Comparison of ENCODE assay signal across 12 cellular contexts in genomic region chr1:31924839-31925238, GRCh38. TPM values are rescaled to one million over a fixed set of nuclear protein-coding genes. Genes with fewer than 3 reads are reported as not detected.
A peak's percentile ranks its signal among the peaks of the same experiment; 100 is the strongest.
DNase-seq lines count a peak whose midpoint lies in the region; ATAC-seq and TF ChIP-seq lines count a peak whose summit lies in the region.
"Had no signal": no experiment of that assay in that cellular context is flagged by ENCODE, and none has a peak within 500 bp of the region (broad histone marks: within the 10 kb centered on the region; RNA-seq: fewer than 3 reads in every experiment).

No MANE protein-coding gene starts in this region.

- H3K27ac ChIP-seq in CD8-positive, alpha-beta T cell (ENCODE audit: low read depth, low read length): no peak overlapping the region
- H3K27ac ChIP-seq in HCT116 (ENCODE audit: low read depth, low read length): no peak overlapping the region
- peak overlapping the region; percentile 40 for H3K27ac ChIP-seq in naive thymus-derived CD4-positive, alpha-beta T cell (ENCODE audit: low read depth, low read length)

- peaks cover 41% of the 10 kb centered on the region for H4K20me1 ChIP-seq in HCT116 (ENCODE audit: insufficient read depth)

- H3K4me3 ChIP-seq in CD8-positive, alpha-beta T cell (ENCODE audit: low read depth, low read length): no peak overlapping the region
- no peak overlapping the region for H3K4me3 ChIP-seq in HCT116 (replicated peaks in 1 of 2; ENCODE audit: low read depth in 1 of 2, low read length in 2 of 2)
- no peak overlapping the region for H3K4me3 ChIP-seq in naive thymus-derived CD4-positive, alpha-beta T cell (ENCODE audit: low read length)
- no peak overlapping the region for H3K4me3 ChIP-seq in lower leg skin (ENCODE audit: low read depth, poor library complexity, severe bottlenecking)

- intact Hi-C loops in CD8-positive, alpha-beta T cell (cut with DNase I, micrococcal nuclease): loop anchor here in 1 of 2 experiments (5.0 kb wide), 1 partner anchor 37 kb away; no protein-coding TSS in a partner anchor
- intact Hi-C loops in HCT116 (cut with micrococcal nuclease) (loop anchor here (5.0 kb wide), 1 partner anchor 37 kb away; no protein-coding TSS in a partner anchor), lower leg skin (cut with DNase I; ENCODE audit: low total_unique reads) (no loop called here)
- intact Hi-C loops in naive thymus-derived CD4-positive, alpha-beta T cell (cut with micrococcal nuclease): loop anchor here (1.0 to 5.0 kb wide), 2 partner anchors 7 to 37 kb away; no protein-coding TSS in a partner anchor

- TF ChIP-seq CTCF in CD8-positive, alpha-beta T cell (IDR thresholded peaks at IDR 0.05): no peak
- TF ChIP-seq CTCF in HCT116 (IDR thresholded peaks at IDR 0.05 in 2 of 3, conservative IDR thresholded peaks at IDR 0.05 in 1 of 3; ENCODE audit: borderline replicate concordance in 1 of 3, insufficient read depth in 1 of 3, low read depth in 2 of 3, low read length in 2 of 3) (no peak), lower leg skin (IDR thresholded peaks at IDR 0.05) (no peak)

- H3K27ac Mint-ChIP-seq in CD8-positive, alpha-beta T cell: peak overlapping the region; percentile 86
- H3K27ac Mint-ChIP-seq in activated naive CD8-positive, alpha-beta T cell treated with anti-CD3 and anti-CD28 coated beads for 36 hours: peak overlapping the region; percentile 83
- H3K27ac Mint-ChIP-seq in naive thymus-derived CD4-positive, alpha-beta T cell: peak overlapping the region in 8 of 9 donors; percentile 35 to 88 (median 83)

- no TSS peak for BruUV-seq in HCT116 (replicated peaks; lab: Mats Ljungman, UMichigan)

- H3K4me3 Mint-ChIP-seq in CD8-positive, alpha-beta T cell: peak overlapping the region; percentile 70
- H3K4me3 Mint-ChIP-seq in activated naive CD8-positive, alpha-beta T cell treated with anti-CD3 and anti-CD28 coated beads for 36 hours: no peak overlapping the region
- H3K4me3 Mint-ChIP-seq in naive thymus-derived CD4-positive, alpha-beta T cell: peak overlapping the region; percentile 56 to 94 (median 74)

- no peaks in the 10 kb centered on the region for H3K36me3 ChIP-seq in CD8-positive, alpha-beta T cell (ENCODE audit: insufficient read depth, low read length)
- peaks cover 0 to 4% of the 10 kb centered on the region in 2 experiments; a peak in 1 of 4 replicates for H3K36me3 ChIP-seq in HCT116 (ENCODE audit: control insufficient read depth in 1 of 2, insufficient read depth in 2 of 2, low read length in 2 of 2)
- H3K36me3 ChIP-seq in naive thymus-derived CD4-positive, alpha-beta T cell (ENCODE audit: control insufficient read depth in 2 of 3, insufficient read depth in 3 of 3, low read length in 3 of 3): no peaks in the 10 kb centered on the region

- no peaks in the 10 kb centered on the region for H3K9me2 ChIP-seq in HCT116 (ENCODE audit: insufficient read depth)

- no peak for TF ChIP-seq POLR2A in HCT116 (IDR thresholded peaks at IDR 0.05; ENCODE audit: borderline replicate concordance, extremely low read depth, insufficient read depth, insufficient read length)
- no peak for TF ChIP-seq POLR2A in lower leg skin (IDR thresholded peaks at IDR 0.05)

- CTCF ChIA-PET in CD8-positive, alpha-beta T cell (lab: Charles Lee): interaction anchor here (1.1 to 2.1 kb wide), 3 partner anchors 9 to 138 kb away, joined by 3 to 12 read pairs (median 3); partner anchors contain the start of gene PTP4A2
- CTCF ChIA-PET in HCT116 (lab: Charles Lee): no interaction called here
- CTCF ChIA-PET in naive thymus-derived CD4-positive, alpha-beta T cell (lab: Charles Lee): interaction anchor here (0.6 to 1.1 kb wide), 3 partner anchors 9 to 15 kb away, joined by 3 to 7 read pairs (median 3); no protein-coding TSS in a partner anchor

- peaks cover 81% of the 10 kb centered on the region for H3K4me1 Mint-ChIP-seq in CD8-positive, alpha-beta T cell (ENCODE audit: low read depth)
- peaks cover 75% of the 10 kb centered on the region for H3K4me1 Mint-ChIP-seq in activated naive CD8-positive, alpha-beta T cell treated with anti-CD3 and anti-CD28 coated beads for 36 hours
- H3K4me1 Mint-ChIP-seq in naive thymus-derived CD4-positive, alpha-beta T cell: peaks cover 65 to 88% (median 78%) of the 10 kb centered on the region in 7 donors

- 55 to 66% methylated on average over 1 of the region's 1 CpG for WGBS in lower leg skin, 2 donors

- no peak overlapping the region for H3K9ac ChIP-seq in HCT116 (ENCODE audit: low read length)

- TF ChIP-seq RAD21 in HCT116 (IDR thresholded peaks at IDR 0.05; ENCODE audit: low read depth): no peak

- no peak overlapping the region for H2AFZ ChIP-seq in HCT116 (ENCODE audit: low read depth, low read length, poor library complexity, severe bottlenecking)

- no peaks in the 10 kb centered on the region for H3K9me3 Mint-ChIP-seq in CD8-positive, alpha-beta T cell
- H3K9me3 Mint-ChIP-seq in activated naive CD8-positive, alpha-beta T cell treated with anti-CD3 and anti-CD28 coated beads for 36 hours: peaks cover 3% of the 10 kb centered on the region
- H3K9me3 Mint-ChIP-seq in naive thymus-derived CD4-positive, alpha-beta T cell: no peaks in the 10 kb centered on the region

- H3K27me3 ChIP-seq in CD8-positive, alpha-beta T cell (ENCODE audit: insufficient read depth, low read length): no peaks in the 10 kb centered on the region
- no peaks in the 10 kb centered on the region for H3K27me3 ChIP-seq in HCT116 (ENCODE audit: insufficient read depth, low read length)
- H3K27me3 ChIP-seq in naive thymus-derived CD4-positive, alpha-beta T cell (ENCODE audit: control insufficient read depth in 2 of 2, insufficient read depth in 2 of 2, low read length in 2 of 2): no peaks in the 10 kb centered on the region

- DNase-seq in CD8-positive, alpha-beta T cell: no peak
- DNase-seq in HCT116 (ENCODE audit: low read depth, low spot score) (no peak), NCI-H2227 (lab: John Stamatoyannopoulos, UW; ENCODE audit: unreplicated experiment) (no peak), lower leg skin (ENCODE audit: low spot score in 2 of 2) (no peak), activated gamma-delta T cell treated with Interleukin-2 at 50 U/mL for 16 hours (no peak)
- DNase-seq in activated naive CD8-positive, alpha-beta T cell treated with anti-CD3 and anti-CD28 coated beads for 36 hours: no peak
- DNase-seq in naive thymus-derived CD4-positive, alpha-beta T cell: no peak
- DNase-seq: activated CD8-positive, alpha-beta memory T cell treated with anti-CD3 and anti-CD28 coated beads, Interleukin-2, amount 50 U/mL, for 4 hours; midbrain; MV-4-11; NCI-H526 treated with DMSO at 0.1 percent for 48 hours had no signal

- RAD21 ChIA-PET in HCT116 (lab: Charles Lee; ENCODE audit: low non-redundant PET in 1 of 2, low total read pairs in 2 of 2, uncharacterized antibody in 2 of 2, unreplicated experiment in 2 of 2): no interaction called here

- peaks cover 99% of the 10 kb centered on the region for H3K79me2 ChIP-seq in HCT116 (ENCODE audit: insufficient read depth, low read length)

- POLR2A ChIA-PET in CD8-positive, alpha-beta T cell (lab: Charles Lee): interaction anchor here (1.0 to 1.5 kb wide), 2 partner anchors 9 to 79 kb away, joined by 3 to 6 read pairs; no protein-coding TSS in a partner anchor
- POLR2A ChIA-PET in HCT116 (lab: Charles Lee): no interaction called here
- POLR2A ChIA-PET in naive thymus-derived CD4-positive, alpha-beta T cell (lab: Charles Lee): interaction anchor here (0.6 to 3.0 kb wide), 5 partner anchors 9 to 33 kb away, joined by 3 to 18 read pairs (median 4); no protein-coding TSS in a partner anchor

- ATAC-seq in CD8-positive, alpha-beta T cell: no peak
- peak; percentile 28; the same call in 1 of the 2 replicates for ATAC-seq in HCT116
- no peak for ATAC-seq in naive thymus-derived CD4-positive, alpha-beta T cell
- ATAC-seq in GM21423 (IDR thresholded peaks at IDR 0.05; ENCODE audit: unreplicated experiment): no peak

- peaks cover 18% of the 10 kb centered on the region for H3K36me3 Mint-ChIP-seq in CD8-positive, alpha-beta T cell
- peaks cover 50% of the 10 kb centered on the region for H3K36me3 Mint-ChIP-seq in activated naive CD8-positive, alpha-beta T cell treated with anti-CD3 and anti-CD28 coated beads for 36 hours
- H3K36me3 Mint-ChIP-seq in naive thymus-derived CD4-positive, alpha-beta T cell: peaks cover 0 to 21% (median 8%) of the 10 kb centered on the region in 5 donors

- H3K9me3 ChIP-seq in CD8-positive, alpha-beta T cell (ENCODE audit: low read length): no peaks in the 10 kb centered on the region
- H3K9me3 ChIP-seq in HCT116 (ENCODE audit: control insufficient read depth in 1 of 2, insufficient read depth in 1 of 2, low read depth in 1 of 2, low read length in 2 of 2): no peaks in the 10 kb centered on the region
- H3K9me3 ChIP-seq in naive thymus-derived CD4-positive, alpha-beta T cell (ENCODE audit: control insufficient read depth in 2 of 3, low read length in 3 of 3): no peaks in the 10 kb centered on the region

- no peaks in the 10 kb centered on the region for H3K27me3 Mint-ChIP-seq in CD8-positive, alpha-beta T cell (ENCODE audit: low read depth)
- H3K27me3 Mint-ChIP-seq in activated naive CD8-positive, alpha-beta T cell treated with anti-CD3 and anti-CD28 coated beads for 36 hours: no peaks in the 10 kb centered on the region
- H3K27me3 Mint-ChIP-seq in naive thymus-derived CD4-positive, alpha-beta T cell: no peaks in the 10 kb centered on the region

- peaks cover 82% of the 10 kb centered on the region for H3K4me1 ChIP-seq in CD8-positive, alpha-beta T cell (ENCODE audit: insufficient read depth, low read length)
- H3K4me1 ChIP-seq in HCT116 (ENCODE audit: control insufficient read depth in 1 of 2, insufficient read depth in 2 of 2, low read length in 2 of 2): peaks cover 54 to 75% of the 10 kb centered on the region in 2 experiments
- peaks cover 60 to 69% of the 10 kb centered on the region in 2 donors for H3K4me1 ChIP-seq in naive thymus-derived CD4-positive, alpha-beta T cell (ENCODE audit: control insufficient read depth in 2 of 2, insufficient read depth in 2 of 2, low read length in 2 of 2)

- peak overlapping the region; percentile 27; the same call in 1 of the 2 replicates for H3K4me2 ChIP-seq in HCT116 (ENCODE audit: low read length)

TF ChIP-seq in HCT116, 20 proteins besides CTCF, POLR2A, EP300 and RAD21 (continues in another document):
- TF ChIP-seq EGR1 (IDR thresholded peaks at IDR 0.05; ENCODE audit: low read depth) (no peak), JUND (IDR thresholded peaks at IDR 0.05) (no peak)

RNA-seq across cellular contexts. Expression of gene PTP4A2, which starts 13.3 kb away (rescaled TPM):
- total RNA-seq in CD8-positive, alpha-beta T cell: 100 to 1,000 TPM; 257 to 278 TPM
- total RNA-seq in HCT116 (2021; ENCODE audit: unreplicated experiment) (267 TPM), lower leg skin (10 to 100 TPM; 40.9 to 92.8 (median 67.3) TPM)
- polyA plus RNA-seq in HCT116 (2012): 219 and 237 TPM in 2 replicates
- total RNA-seq in activated naive CD8-positive, alpha-beta T cell treated with anti-CD3 and anti-CD28 coated beads for 36 hours: 100 to 1,000 TPM; 342 to 357 TPM
- total RNA-seq in naive thymus-derived CD4-positive, alpha-beta T cell: 100 to 1,000 TPM; 196 to 449 (median 271) TPM
- polyA plus RNA-seq in naive thymus-derived CD4-positive, alpha-beta T cell: 100 to 1,000 TPM; 276 to 398 TPM
